ENCODE assay signal across 24 cellular contexts in genomic region chr4:61400446-61400845, GRCh38.
"Had no signal": no experiment of that assay in that cellular context is flagged by ENCODE, and none has a peak within 500 bp of the region (broad histone marks: within the 10 kb centered on the region; RNA-seq: fewer than 3 reads in every experiment).

No MANE protein-coding gene starts in this region.

- DNase-seq: activated CD4-positive, alpha-beta T cell treated with anti-CD3 and anti-CD28 coated beads, Interleukin-2, amount 10 ng/mL, durations not matched to agents 24 days and 14 days; activated CD8-positive, alpha-beta memory T cell treated with anti-CD3 and anti-CD28 coated beads, Interleukin-2, amount 10 ng/mL, durations not matched to agents 7 days and 5 days; activated CD8-positive, alpha-beta T cell treated with anti-CD3 and anti-CD28 coated beads for 36 hours; activated gamma-delta T cell; activated T-cell treated with anti-CD3 and anti-CD28 coated beads for 4 hours; anterior cingulate cortex; body of pancreas; caudate nucleus; dermis blood vessel endothelial cell; effector CD8-positive, alpha-beta T cell; erythroblast; foreskin keratinocyte; hippocampal formation; left ventricle myocardium superior; nucleus accumbens; posterior cingulate gyrus; right lobe of liver; stimulated activated CD4-positive, alpha-beta T cell treated with anti-CD3 and anti-CD28 coated beads, Interleukin-2, amount 100 ng/mL, for 24 hours; stimulated activated naive CD8-positive, alpha-beta T cell treated with anti-CD3 and anti-CD28 coated beads, Interleukin-15, amount 100 ng/mL, for 72 hours; T-helper 17 cell had no signal

- H3K4me1 Mint-ChIP-seq: activated CD4-positive, alpha-beta T cell treated with anti-CD3 and anti-CD28 coated beads, Interleukin-2, amount 10 ng/mL, durations not matched to agents 24 days and 14 days; activated CD8-positive, alpha-beta memory T cell treated with anti-CD3 and anti-CD28 coated beads, Interleukin-2, amount 10 ng/mL, durations not matched to agents 7 days and 5 days; activated naive CD4-positive, alpha-beta T cell treated with anti-CD3 and anti-CD28 coated beads, Interleukin-2, amount 50 U/mL, for 24 hours; memory B cell; stimulated activated effector memory CD8-positive, alpha-beta T cell treated with anti-CD3 and anti-CD28 coated beads, Interleukin-12 subunit alpha, Interleukin-12 subunit beta, amount 100 ng/mL, for 72 hours; stimulated activated naive CD8-positive, alpha-beta T cell treated with anti-CD3 and anti-CD28 coated beads, Interleukin-15, amount 100 ng/mL, for 72 hours; T-helper 17 cell had no signal

- H3K9me3 Mint-ChIP-seq: activated CD4-positive, alpha-beta T cell treated with anti-CD3 and anti-CD28 coated beads, Interleukin-2, amount 10 ng/mL, durations not matched to agents 24 days and 14 days; activated naive CD4-positive, alpha-beta T cell treated with anti-CD3 and anti-CD28 coated beads, Interleukin-2, amount 50 U/mL, for 24 hours; nephron; stimulated activated naive CD8-positive, alpha-beta T cell treated with anti-CD3 and anti-CD28 coated beads, Interleukin-15, amount 100 ng/mL, for 72 hours had no signal

- H3K27ac Mint-ChIP-seq: activated CD4-positive, alpha-beta T cell treated with anti-CD3 and anti-CD28 coated beads, Interleukin-2, amount 10 ng/mL, durations not matched to agents 24 days and 14 days; activated CD8-positive, alpha-beta memory T cell treated with anti-CD3 and anti-CD28 coated beads, Interleukin-2, amount 10 ng/mL, durations not matched to agents 7 days and 5 days; activated CD8-positive, alpha-beta T cell treated with anti-CD3 and anti-CD28 coated beads for 36 hours; activated naive CD4-positive, alpha-beta T cell treated with anti-CD3 and anti-CD28 coated beads, Interleukin-2, amount 50 U/mL, for 24 hours; memory B cell; stimulated activated effector memory CD8-positive, alpha-beta T cell treated with anti-CD3 and anti-CD28 coated beads, Interleukin-12 subunit alpha, Interleukin-12 subunit beta, amount 100 ng/mL, for 72 hours; stimulated activated naive CD8-positive, alpha-beta T cell treated with anti-CD3 and anti-CD28 coated beads, Interleukin-15, amount 100 ng/mL, for 72 hours; T-helper 17 cell had no signal

- H3K36me3 Mint-ChIP-seq: activated CD8-positive, alpha-beta memory T cell treated with anti-CD3 and anti-CD28 coated beads, Interleukin-2, amount 10 ng/mL, durations not matched to agents 7 days and 5 days; activated naive CD4-positive, alpha-beta T cell treated with anti-CD3 and anti-CD28 coated beads, Interleukin-2, amount 50 U/mL, for 24 hours; memory B cell; stimulated activated effector memory CD8-positive, alpha-beta T cell treated with anti-CD3 and anti-CD28 coated beads, Interleukin-12 subunit alpha, Interleukin-12 subunit beta, amount 100 ng/mL, for 72 hours had no signal

- H3K4me3 Mint-ChIP-seq: activated CD4-positive, alpha-beta T cell treated with anti-CD3 and anti-CD28 coated beads, Interleukin-2, amount 10 ng/mL, durations not matched to agents 24 days and 14 days; activated CD8-positive, alpha-beta memory T cell treated with anti-CD3 and anti-CD28 coated beads, Interleukin-2, amount 10 ng/mL, durations not matched to agents 7 days and 5 days; activated CD8-positive, alpha-beta T cell treated with anti-CD3 and anti-CD28 coated beads for 36 hours; activated naive CD4-positive, alpha-beta T cell treated with anti-CD3 and anti-CD28 coated beads, Interleukin-2, amount 50 U/mL, for 24 hours; memory B cell; nephron; stimulated activated effector memory CD8-positive, alpha-beta T cell treated with anti-CD3 and anti-CD28 coated beads, Interleukin-12 subunit alpha, Interleukin-12 subunit beta, amount 100 ng/mL, for 72 hours; stimulated activated naive CD8-positive, alpha-beta T cell treated with anti-CD3 and anti-CD28 coated beads, Interleukin-15, amount 100 ng/mL, for 72 hours; T-helper 17 cell had no signal

- H3K27me3 Mint-ChIP-seq: activated CD4-positive, alpha-beta T cell treated with anti-CD3 and anti-CD28 coated beads, Interleukin-2, amount 10 ng/mL, durations not matched to agents 24 days and 14 days; activated CD8-positive, alpha-beta memory T cell treated with anti-CD3 and anti-CD28 coated beads, Interleukin-2, amount 10 ng/mL, durations not matched to agents 7 days and 5 days; activated CD8-positive, alpha-beta T cell treated with anti-CD3 and anti-CD28 coated beads for 36 hours; activated naive CD4-positive, alpha-beta T cell treated with anti-CD3 and anti-CD28 coated beads, Interleukin-2, amount 50 U/mL, for 24 hours; memory B cell; stimulated activated naive CD8-positive, alpha-beta T cell treated with anti-CD3 and anti-CD28 coated beads, Interleukin-15, amount 100 ng/mL, for 72 hours; T-helper 17 cell had no signal
